In genomic region chr5:78016831-78017529, GRCh38 we compare ENCODE assay signal across 1 cellular context.
A peak's percentile ranks its signal among the peaks of the same experiment; 100 is the strongest.
TF ChIP-seq lines count a peak whose summit lies in the region.

No MANE protein-coding gene starts in this region.

TF ChIP-seq in HEK293, 187 proteins besides CTCF, POLR2A, EP300 and RAD21 (continued from another document):
- TF ChIP-seq ZFP37 (tag by site-specific recombination; IDR thresholded peaks at IDR 0.05) (no peak), PATZ1 (tag by site-specific recombination; IDR thresholded peaks at IDR 0.05) (0 out of 2 replicates have a peak, but pooled peaks have one; percentile 28), TSHZ1 (tag by site-specific recombination; IDR thresholded peaks at IDR 0.05; ENCODE audit: borderline replicate concordance) (0 out of 2 replicates have a peak, but pooled peaks have one; percentile 48), ZEB2 (tag by site-specific recombination; IDR thresholded peaks at IDR 0.05) (peak; percentile 45), ZNF18 (tag by site-specific recombination; IDR thresholded peaks at IDR 0.05) (peak; percentile 72), ZIC2 (tag by site-specific recombination; IDR thresholded peaks at IDR 0.05) (peak; percentile 86), OSR2 (tag by site-specific recombination; IDR thresholded peaks at IDR 0.05) (peak; percentile 92), WT1 (tag by site-specific recombination; IDR thresholded peaks at IDR 0.05) (peak; percentile 91), ZNF580 (tag by site-specific recombination; IDR thresholded peaks at IDR 0.05) (0 out of 2 replicates have a peak, but pooled peaks have one; percentile 27), BCL11B (tag by site-specific recombination; IDR thresholded peaks at IDR 0.05; ENCODE audit: low read depth) (peak; percentile 79), REST (tag by site-specific recombination; IDR thresholded peaks at IDR 0.05) (0 out of 2 replicates have a peak, but pooled peaks have one; percentile 26), ZNF341 (tag by site-specific recombination; IDR thresholded peaks at IDR 0.05; ENCODE audit: low read depth) (peak; percentile 52), ZNF629 (tag by site-specific recombination; IDR thresholded peaks at IDR 0.05) (peak; percentile 43; the same call in 1 of the 2 replicates), ZBTB21 (tag by site-specific recombination; IDR thresholded peaks at IDR 0.05) (no peak), PRDM6 (tag by site-specific recombination; IDR thresholded peaks at IDR 0.05) (peak; percentile 91), TRIM28 (IDR thresholded peaks at IDR 0.05; ENCODE audit: borderline replicate concordance, low read length) (0 out of 2 replicates have a peak, but pooled peaks have one; percentile 14), ZNF114 (tag by site-specific recombination; IDR thresholded peaks at IDR 0.05) (no peak), ZNF121 (tag by site-specific recombination; IDR thresholded peaks at IDR 0.05) (peak; percentile 37; the same call in 1 of the 2 replicates), GLI2 (tag by site-specific recombination; IDR thresholded peaks at IDR 0.05; ENCODE audit: borderline replicate concordance, low read depth) (peak; percentile 82), BCL6B (tag by site-specific recombination; IDR thresholded peaks at IDR 0.05) (peak; percentile 92), ZNF23 (tag by site-specific recombination; IDR thresholded peaks at IDR 0.05; ENCODE audit: borderline replicate concordance) (no peak), INSM2 (tag by site-specific recombination; IDR thresholded peaks at IDR 0.05) (peak; percentile 69; the same call in 1 of the 2 replicates), KLF8 (tag by site-specific recombination; IDR thresholded peaks at IDR 0.05) (peak; percentile 55; the same call in 1 of the 2 replicates), GFI1B (tag by site-specific recombination; IDR thresholded peaks at IDR 0.05) (peak; percentile 67; the same call in 1 of the 2 replicates), ZNF639 (tag by site-specific recombination; IDR thresholded peaks at IDR 0.05) (no peak), SP7 (tag by site-specific recombination; IDR thresholded peaks at IDR 0.05) (peak; percentile 94), ZNF449 (tag by site-specific recombination; IDR thresholded peaks at IDR 0.05) (0 out of 2 replicates have a peak, but pooled peaks have one; percentile 30), BCL11A (tag by site-specific recombination; IDR thresholded peaks at IDR 0.05; ENCODE audit: low read depth) (no peak), ZBTB8A (tag by site-specific recombination; IDR thresholded peaks at IDR 0.05) (peak; percentile 65), ZNF24 (tag by site-specific recombination; IDR thresholded peaks at IDR 0.05) (peak; percentile 89), ZNF624 (tag by site-specific recombination; IDR thresholded peaks at IDR 0.05) (no peak), ZNF350 (tag by site-specific recombination; IDR thresholded peaks at IDR 0.05) (no peak), ZNF488 (tag by site-specific recombination; IDR thresholded peaks at IDR 0.05) (peak; percentile 58; the same call in 1 of the 2 replicates), ZNF37A (tag by site-specific recombination; IDR thresholded peaks at IDR 0.05) (no peak)
